7 cellular contexts compared by ENCODE assay signal in the genomic region with DNA sequence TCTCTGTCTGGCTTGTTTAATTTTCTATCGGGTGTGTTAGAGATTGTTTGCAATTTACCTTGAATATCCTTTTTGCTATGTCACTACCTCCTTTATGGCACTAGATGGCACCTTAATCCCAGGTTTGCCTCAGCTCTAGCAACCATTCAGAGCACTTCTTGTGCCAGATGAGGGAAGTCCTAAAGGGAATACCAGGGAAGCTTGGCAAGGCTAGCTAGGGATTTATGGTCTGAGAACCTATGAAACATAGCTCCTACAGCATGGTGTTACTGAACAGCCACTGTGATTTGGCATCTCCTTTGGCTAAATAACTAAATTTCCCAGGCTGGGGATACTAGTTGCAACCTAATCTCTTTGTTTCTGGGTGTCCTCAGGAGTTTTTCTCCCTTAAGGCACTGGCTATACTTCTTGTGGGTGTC.
A peak's percentile ranks its signal among the peaks of the same experiment; 100 is the strongest.
DNase-seq lines count a peak whose midpoint lies in the region; ATAC-seq and TF ChIP-seq lines count a peak whose summit lies in the region.

No MANE protein-coding gene starts in this region.

- no peak overlapping the region for H3K4me3 ChIP-seq in gastroesophageal sphincter

- H3K27ac ChIP-seq in gastroesophageal sphincter: no peak overlapping the region

- DNase-seq in GM03348 (ENCODE audit: low spot score) (peak; percentile 86), HS-5 (ENCODE audit: low read depth) (peak; percentile 20), NCI-H748 treated with DMSO at 0.1 percent for 48 hours (lab: John Stamatoyannopoulos, UW) (peak; percentile 84), osteocyte (ENCODE audit: extremely low spot score, unreplicated experiment) (no peak)
- peak; percentile 14 for DNase-seq in activated T-cell treated with anti-CD3 and anti-CD28 coated beads, Interleukin-2, amount 50 U/mL, for 4 hours

- H3K9me3 ChIP-seq in gastroesophageal sphincter: peaks cover 0 to 5% (median 0%) of the 10 kb centered on the region in 3 donors

- no peak overlapping the region for H3K27ac Mint-ChIP-seq in osteocyte (ENCODE audit: unreplicated experiment)

- H3K4me1 Mint-ChIP-seq in activated T-cell treated with anti-CD3 and anti-CD28 coated beads, Interleukin-2, amount 50 U/mL, for 4 hours (ENCODE audit: low read depth): peaks cover 9% of the 10 kb centered on the region
- H3K4me1 Mint-ChIP-seq in osteocyte (ENCODE audit: unreplicated experiment): no peaks in the 10 kb centered on the region

- TF ChIP-seq EP300 in gastroesophageal sphincter (IDR thresholded peaks at IDR 0.05): no peak

- ATAC-seq in GM21528 (IDR thresholded peaks at IDR 0.05; ENCODE audit: low FRiP score, unreplicated experiment) (peak; percentile 86), gastroesophageal sphincter (peak; percentile 90)
- ATAC-seq in activated T-cell treated with anti-CD3 and anti-CD28 coated beads, Interleukin-2, amount 50 U/mL, for 4 hours: peak; percentile 75 to 87

- no peak for TF ChIP-seq POLR2A in gastroesophageal sphincter (IDR thresholded peaks at IDR 0.05)

- no peaks in the 10 kb centered on the region for H3K27me3 Mint-ChIP-seq in activated T-cell treated with anti-CD3 and anti-CD28 coated beads, Interleukin-2, amount 50 U/mL, for 4 hours (ENCODE audit: low read depth)
- peaks cover 14% of the 10 kb centered on the region for H3K27me3 Mint-ChIP-seq in osteocyte (ENCODE audit: unreplicated experiment)

- no peaks in the 10 kb centered on the region for H3K36me3 ChIP-seq in gastroesophageal sphincter

- WGBS in gastroesophageal sphincter (ENCODE audit: low coverage in 1 of 2), 2 donors: 0% methylated on average over 1 of the region's 1 CpG; no CpG with 5 or more reads in 1 of the 2 donors

- H3K9me3 Mint-ChIP-seq in activated T-cell treated with anti-CD3 and anti-CD28 coated beads, Interleukin-2, amount 50 U/mL, for 4 hours: peaks cover 8% of the 10 kb centered on the region
- no peaks in the 10 kb centered on the region for H3K9me3 Mint-ChIP-seq in osteocyte (ENCODE audit: unreplicated experiment)

- no peaks in the 10 kb centered on the region for H3K27me3 ChIP-seq in gastroesophageal sphincter

- no peaks in the 10 kb centered on the region for H3K36me3 Mint-ChIP-seq in activated T-cell treated with anti-CD3 and anti-CD28 coated beads, Interleukin-2, amount 50 U/mL, for 4 hours (ENCODE audit: insufficient read depth)
- no peaks in the 10 kb centered on the region for H3K36me3 Mint-ChIP-seq in osteocyte (ENCODE audit: unreplicated experiment)

- TF ChIP-seq CTCF in gastroesophageal sphincter (IDR thresholded peaks at IDR 0.05) (peak; percentile 58 to 76 (median 74)), osteocyte (IDR thresholded peaks at IDR 0.05) (peak; percentile 74)

- no peak overlapping the region for H3K4me3 Mint-ChIP-seq in activated T-cell treated with anti-CD3 and anti-CD28 coated beads, Interleukin-2, amount 50 U/mL, for 4 hours
- no peak overlapping the region for H3K4me3 Mint-ChIP-seq in osteocyte (ENCODE audit: unreplicated experiment)

- peaks cover 0 to 3% (median 0%) of the 10 kb centered on the region in 3 donors for H3K4me1 ChIP-seq in gastroesophageal sphincter
